Comparison of ENCODE assay signal across 18 cellular contexts in the genomic region with DNA sequence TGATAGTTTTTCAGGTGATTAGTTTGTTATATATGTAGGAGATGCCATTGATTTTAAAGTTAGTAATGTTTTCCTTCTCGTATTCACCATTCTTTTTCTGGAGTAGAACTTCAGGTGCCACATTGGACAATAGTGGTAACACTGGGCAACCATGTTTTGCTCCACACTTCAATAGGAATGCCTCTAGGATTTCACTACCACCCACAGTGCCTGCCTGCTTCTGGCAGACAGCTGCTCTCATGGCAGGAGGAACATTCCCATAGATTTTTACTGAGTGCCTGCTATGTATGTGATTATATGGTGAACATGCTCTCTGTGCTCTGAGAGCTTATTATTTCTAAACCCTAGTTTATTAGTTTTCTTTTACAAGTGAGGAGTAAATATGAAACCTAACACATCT. TPM values are rescaled to one million over a fixed set of nuclear protein-coding genes. Genes with fewer than 3 reads are reported as not detected.
DNase-seq lines count a peak whose midpoint lies in the region; ATAC-seq and TF ChIP-seq lines count a peak whose summit lies in the region.
"Had no signal": no experiment of that assay in that cellular context is flagged by ENCODE, and none has a peak within 500 bp of the region (broad histone marks: within the 10 kb centered on the region; RNA-seq: fewer than 3 reads in every experiment).

No MANE protein-coding gene starts in this region.

- H3K79me2 ChIP-seq in mesendoderm (ENCODE audit: control insufficient read depth, insufficient read depth, low read length) (no peaks in the 10 kb centered on the region), smooth muscle cell (ENCODE audit: low read depth) (no peaks in the 10 kb centered on the region)

- H3K9me3 Mint-ChIP-seq in natural killer cell = no peaks in the 10 kb centered on the region
- no peaks in the 10 kb centered on the region for H3K9me3 Mint-ChIP-seq in natural killer cell treated with Interleukin-12 subunit alpha and Interleukin-12 subunit beta and Interleukin-15 and Interleukin-18, amount 100 ng/mL, for 72 hours
- H3K9me3 Mint-ChIP-seq: CD8-positive, alpha-beta memory T cell; H9; IgD-negative memory B cell had no signal

- no peak overlapping the region for H2BK15ac ChIP-seq in mesendoderm (replicated peaks; ENCODE audit: low read depth)

- H2BK5ac ChIP-seq in mesendoderm (ENCODE audit: low read length) = no peak overlapping the region

- H3K4me2 ChIP-seq in mesendoderm (ENCODE audit: low read length) = no peak overlapping the region
- no peak overlapping the region for H3K4me2 ChIP-seq in smooth muscle cell

- no peaks in the 10 kb centered on the region for H3K79me1 ChIP-seq in mesendoderm (ENCODE audit: low read length)

- no peak overlapping the region for H2AFZ ChIP-seq in smooth muscle cell (ENCODE audit: low read depth)

- no peak overlapping the region for H3K27ac ChIP-seq in mesendoderm (ENCODE audit: low read depth, low read length)
- H3K27ac ChIP-seq in smooth muscle cell (ENCODE audit: low read depth) = no peak overlapping the region
- H3K27ac ChIP-seq: C4-2B had no signal

- H3K4me3 ChIP-seq in mesendoderm (ENCODE audit: low read length) = no peak overlapping the region
- no peak overlapping the region for H3K4me3 ChIP-seq in smooth muscle cell

- no peak overlapping the region for H4K8ac ChIP-seq in mesendoderm (ENCODE audit: low read depth, low read length)

- H3K27ac Mint-ChIP-seq in natural killer cell = peak overlapping the region; percentile 13 to 43
- no peak overlapping the region for H3K27ac Mint-ChIP-seq in natural killer cell treated with Interleukin-12 subunit alpha and Interleukin-12 subunit beta and Interleukin-15 and Interleukin-18, amount 100 ng/mL, for 72 hours
- H3K27ac Mint-ChIP-seq: H9 had no signal

- DNase-seq in natural killer cell (no peak), NCI-H69 (lab: John Stamatoyannopoulos, UW) (peak; percentile 18), mesendoderm (peak; percentile 11), NCI-H2081 treated with DMSO at 0.1 percent for 48 hours (lab: John Stamatoyannopoulos, UW) (no peak), smooth muscle cell (lab: John Stamatoyannopoulos, UW; ENCODE audit: unreplicated experiment) (no peak)
- no peak for DNase-seq in natural killer cell treated with Interleukin-12 subunit alpha and Interleukin-12 subunit beta and Interleukin-15 and Interleukin-18, amount 100 ng/mL, for 72 hours (ENCODE audit: low spot score)
- DNase-seq: CD8-positive, alpha-beta memory T cell; EL; GF-D8; H9; NCI-H187 treated with DMSO at 0.1 percent for 48 hours; NCI-H2171 treated with DMSO at 0.1 percent for 48 hours; NCI-H524 treated with DMSO at 0.1 percent for 48 hours; OCI-M1 had no signal

- no peaks in the 10 kb centered on the region for H3K27me3 Mint-ChIP-seq in natural killer cell (ENCODE audit: low read depth in 2 of 2)
- H3K27me3 Mint-ChIP-seq in natural killer cell treated with Interleukin-12 subunit alpha and Interleukin-12 subunit beta and Interleukin-15 and Interleukin-18, amount 100 ng/mL, for 72 hours = no peaks in the 10 kb centered on the region
- H3K27me3 Mint-ChIP-seq: CD8-positive, alpha-beta memory T cell; IgD-negative memory B cell had no signal

- no peak overlapping the region for H3K4me3 Mint-ChIP-seq in natural killer cell
- H3K4me3 Mint-ChIP-seq in natural killer cell treated with Interleukin-12 subunit alpha and Interleukin-12 subunit beta and Interleukin-15 and Interleukin-18, amount 100 ng/mL, for 72 hours = no peak overlapping the region
- H3K4me3 Mint-ChIP-seq: CD8-positive, alpha-beta memory T cell; H9; IgD-negative memory B cell had no signal

- no peak overlapping the region for H3K4ac ChIP-seq in mesendoderm (ENCODE audit: low read depth, low read length)

- no peak overlapping the region for H3K23ac ChIP-seq in mesendoderm (ENCODE audit: low read length)

- no peak overlapping the region for H3K56ac ChIP-seq in mesendoderm (ENCODE audit: low read length)

- H4K5ac ChIP-seq in mesendoderm (ENCODE audit: low read length) = no peak overlapping the region

- ATAC-seq in natural killer cell = no peak
- ATAC-seq in natural killer cell treated with Interleukin-12 subunit alpha and Interleukin-12 subunit beta and Interleukin-15 and Interleukin-18, amount 100 ng/mL, for 72 hours = no peak
- ATAC-seq in HG03354 (IDR thresholded peaks at IDR 0.05; ENCODE audit: poor library complexity, severe bottlenecking, unreplicated experiment) = no peak
- ATAC-seq: Right ventricle myocardium inferior had no signal

- no peak overlapping the region for H2AK5ac ChIP-seq in mesendoderm (ENCODE audit: low read length)

- H3K9me3 ChIP-seq in smooth muscle cell (replicated peaks; ENCODE audit: low read depth) = no peaks in the 10 kb centered on the region

- TF ChIP-seq CTCF in natural killer cell (IDR thresholded peaks at IDR 0.05) = no peak
- TF ChIP-seq CTCF in smooth muscle cell (IDR thresholded peaks at IDR 0.05; ENCODE audit: borderline replicate concordance, insufficient read depth, poor library complexity, severe bottlenecking) = no peak

- H3K4me1 Mint-ChIP-seq in natural killer cell = peaks cover 18 to 38% of the 10 kb centered on the region in 2 donors
- H3K4me1 Mint-ChIP-seq in natural killer cell treated with Interleukin-12 subunit alpha and Interleukin-12 subunit beta and Interleukin-15 and Interleukin-18, amount 100 ng/mL, for 72 hours (ENCODE audit: low read depth in 2 of 2) = peaks cover 1 to 27% of the 10 kb centered on the region in 2 donors

- WGBS in mesendoderm (ENCODE audit: extremely low coverage, insufficient coverage, low lambda C conversion rate) = no CpG with 5 or more reads among the region's 1 CpG
- 90% methylated on average over 1 of the region's 1 CpG for WGBS in smooth muscle cell (ENCODE audit: low lambda C conversion rate)

- H3K18ac ChIP-seq in mesendoderm (ENCODE audit: low read length) = no peak overlapping the region

- H3K9ac ChIP-seq in mesendoderm (ENCODE audit: low read length) = no peak overlapping the region
- H3K9ac ChIP-seq in smooth muscle cell (ENCODE audit: low read depth) = no peak overlapping the region

- intact Hi-C loops in natural killer cell (cut with micrococcal nuclease) = no loop called here

- H3K36me3 ChIP-seq in mesendoderm (ENCODE audit: control insufficient read depth, insufficient read depth, low read length) (no peaks in the 10 kb centered on the region), smooth muscle cell (ENCODE audit: low read depth) (no peaks in the 10 kb centered on the region)

- H3K27me3 ChIP-seq in mesendoderm (ENCODE audit: insufficient read depth, low read length, poor library complexity) = no peaks in the 10 kb centered on the region
- H3K27me3 ChIP-seq in smooth muscle cell (ENCODE audit: low read depth) = no peaks in the 10 kb centered on the region

- H3K36me3 Mint-ChIP-seq in natural killer cell = peaks cover 6% of the 10 kb centered on the region
- peaks cover 4% of the 10 kb centered on the region for H3K36me3 Mint-ChIP-seq in natural killer cell treated with Interleukin-12 subunit alpha and Interleukin-12 subunit beta and Interleukin-15 and Interleukin-18, amount 100 ng/mL, for 72 hours

- H3K4me1 ChIP-seq in mesendoderm (ENCODE audit: control insufficient read depth, low read depth, low read length) = no peaks in the 10 kb centered on the region
- H3K4me1 ChIP-seq in smooth muscle cell (ENCODE audit: low read depth) = no peaks in the 10 kb centered on the region

- H4K20me1 ChIP-seq in smooth muscle cell (ENCODE audit: low read depth) = no peaks in the 10 kb centered on the region

- H3F3A ChIP-seq in smooth muscle cell (ENCODE audit: low read depth) = no peaks in the 10 kb centered on the region

- H2BK120ac ChIP-seq in mesendoderm (ENCODE audit: low read depth, low read length) = no peak overlapping the region

RNA-seq across cellular contexts. Expression of a gene that starts 53.7 kb away (rescaled TPM):
- total RNA-seq in natural killer cell (10 to 100 TPM; 51.7 to 71.5 (median 52.6) TPM), smooth muscle cell (2.1 and 2.3 TPM in 2 replicates)
- total RNA-seq in natural killer cell treated with Interleukin-12 subunit alpha and Interleukin-12 subunit beta and Interleukin-15 and Interleukin-18, amount 100 ng/mL, for 72 hours = 100 to 1,000 TPM; 131 to 382 TPM
- 7.2 TPM for polyA plus RNA-seq in mesendoderm (2013, experiment 1 of 2)
- 8.2 TPM for polyA plus RNA-seq in mesendoderm (2013, experiment 2 of 2)
- 0.08 and 0.70 TPM in 2 replicates for polyA plus RNA-seq in smooth muscle cell

Comparison
In these comparisons a context has a peak if more than half of its experiments do, and no peak if none do; other contexts are left out.
1. H3K27ac Mint-ChIP-seq: peak in natural killer cell (2 of 2); none in natural killer cell treated with Interleukin-12 subunit alpha and Interleukin-12 subunit beta and Interleukin-15 and Interleukin-18, amount 100 ng/mL, for 72 hours (0 of 2).
2. DNase-seq: peak in NCI-H69 (single experiment) and mesendoderm (single experiment); none in natural killer cell (single experiment), natural killer cell treated with Interleukin-12 subunit alpha and Interleukin-12 subunit beta and Interleukin-15 and Interleukin-18, amount 100 ng/mL, for 72 hours (single experiment), NCI-H2081 treated with DMSO at 0.1 percent for 48 hours (single experiment) and smooth muscle cell (single experiment).
3. RNA of a gene that starts 53.7 kb away (total RNA-seq): 131 to 382 TPM in natural killer cell treated with Interleukin-12 subunit alpha and Interleukin-12 subunit beta and Interleukin-15 and Interleukin-18, amount 100 ng/mL, for 72 hours and 51.7 to 71.5 TPM in natural killer cell; 2.1 to 2.3 TPM in smooth muscle cell; every median in the first group is over 10 times any median in the second.